In the genomic region with DNA sequence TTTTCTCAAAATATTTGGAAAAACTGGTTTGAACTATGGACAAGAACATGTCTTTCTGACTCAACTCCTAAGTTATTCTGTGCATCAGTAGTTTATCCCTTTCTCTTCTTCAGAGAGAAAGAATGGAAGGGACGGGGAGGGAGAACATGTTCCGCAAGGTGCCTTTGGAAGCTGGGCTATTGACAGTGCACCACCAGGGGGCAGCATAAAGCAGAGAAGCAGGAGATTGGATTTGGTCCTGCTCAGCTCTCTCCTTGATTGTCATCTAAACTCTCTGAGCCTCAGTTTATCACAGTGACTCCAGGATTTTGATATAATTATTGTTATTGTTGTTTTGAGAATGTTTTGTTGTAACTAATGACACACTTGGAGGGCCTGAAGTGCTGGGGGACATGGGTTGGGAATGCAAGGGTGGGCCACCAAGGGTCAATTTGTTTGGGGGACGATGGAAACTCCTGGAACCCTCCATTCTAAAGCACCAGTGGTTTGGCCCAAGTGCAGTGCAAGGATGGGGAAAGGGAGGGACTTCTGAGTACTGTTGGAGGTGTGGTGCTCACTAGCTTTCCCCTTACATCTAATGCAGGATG, we compare ENCODE assay signal across 8 cellular contexts. TPM values are rescaled to one million over a fixed set of nuclear protein-coding genes. Genes with fewer than 3 reads are reported as not detected.
DNase-seq lines count a peak whose midpoint lies in the region; ATAC-seq and TF ChIP-seq lines count a peak whose summit lies in the region.

No MANE protein-coding gene starts in this region.

- no peaks in the 10 kb centered on the region for H3K36me3 ChIP-seq in KMS-11 (ENCODE audit: insufficient read depth)
- H3K36me3 ChIP-seq in thoracic aorta: no peaks in the 10 kb centered on the region

- no peaks in the 10 kb centered on the region for H3K4me1 ChIP-seq in KMS-11 (ENCODE audit: low read depth, poor library complexity, severe bottlenecking)
- peaks cover 11 to 18% of the 10 kb centered on the region in 2 donors for H3K4me1 ChIP-seq in thoracic aorta (ENCODE audit: control insufficient read depth in 1 of 2, low read depth in 2 of 2)

- H3K27ac ChIP-seq in KMS-11 (no peak overlapping the region), thoracic aorta (no peak overlapping the region)

- peaks cover 9% of the 10 kb centered on the region for H3K27me3 Mint-ChIP-seq in activated T-helper 2 cell treated with anti-CD3 and anti-CD28 coated beads, Interferon-gamma antibody, Interleukin-2, Interleukin-4, amounts not matched to agents 10 μg/mL and 5 μg/mL and 100 μg/mL, durations not matched to agents 14 hours and 24 hours and 36 hours (ENCODE audit: low read depth)

- no peak overlapping the region for H2AFZ ChIP-seq in KMS-11 (ENCODE audit: low read depth)

- no peaks in the 10 kb centered on the region for H3K4me1 Mint-ChIP-seq in activated T-helper 2 cell treated with anti-CD3 and anti-CD28 coated beads, Interferon-gamma antibody, Interleukin-2, Interleukin-4, amounts not matched to agents 10 μg/mL and 5 μg/mL and 100 μg/mL, durations not matched to agents 14 hours and 24 hours and 36 hours (ENCODE audit: low read depth)

- H3K4me3 ChIP-seq in AG10803 (ENCODE audit: low read length) (no peak overlapping the region), KMS-11 (IDR thresholded peaks at IDR 0.05; ENCODE audit: insufficient read depth, low read depth, low read length) (no peak overlapping the region), thoracic aorta (no peak overlapping the region)

- H3K27me3 ChIP-seq in KMS-11 (ENCODE audit: insufficient read depth, low read depth) (no peaks in the 10 kb centered on the region), thoracic aorta (replicated peaks; ENCODE audit: insufficient read depth) (no peaks in the 10 kb centered on the region)

- H3K4me3 Mint-ChIP-seq in activated T-helper 2 cell treated with anti-CD3 and anti-CD28 coated beads, Interferon-gamma antibody, Interleukin-2, Interleukin-4, amounts not matched to agents 10 μg/mL and 5 μg/mL and 100 μg/mL, durations not matched to agents 14 hours and 24 hours and 36 hours (ENCODE audit: low read depth): no peak overlapping the region

- H3K9ac ChIP-seq in KMS-11: no peak overlapping the region

- peak; percentile 75 for DNase-seq in AG10803 (ENCODE audit: low read depth)
- peak; percentile 43 to 62 for DNase-seq in SHP77 (lab: John Stamatoyannopoulos, UW)
- peak; percentile 55 for DNase-seq in activated T-helper 2 cell treated with anti-CD3 and anti-CD28 coated beads, Interferon-gamma antibody, Interleukin-2, Interleukin-4, amounts not matched to agents 10 μg/mL and 5 μg/mL and 100 μg/mL, durations not matched to agents 14 hours and 24 hours and 36 hours (ENCODE audit: low spot score)
- peak; percentile 44 for DNase-seq in foreskin melanocyte
- peak; percentile 91 for DNase-seq in omental fat pad (ENCODE audit: low spot score)
- peak; percentile 22 for DNase-seq in thoracic aorta (ENCODE audit: low spot score)

- H3K36me3 Mint-ChIP-seq in activated T-helper 2 cell treated with anti-CD3 and anti-CD28 coated beads, Interferon-gamma antibody, Interleukin-2, Interleukin-4, amounts not matched to agents 10 μg/mL and 5 μg/mL and 100 μg/mL, durations not matched to agents 14 hours and 24 hours and 36 hours (ENCODE audit: low read depth): no peaks in the 10 kb centered on the region

- H3K4me2 ChIP-seq in KMS-11: no peak overlapping the region

- intact Hi-C loops in activated T-helper 2 cell treated with anti-CD3 and anti-CD28 coated beads, Interferon-gamma antibody, Interleukin-2, Interleukin-4, amounts not matched to agents 10 μg/mL and 5 μg/mL and 100 μg/mL, durations not matched to agents 14 hours and 24 hours and 36 hours (cut with micrococcal nuclease): loop anchor here (2.0 to 5.0 kb wide), 3 partner anchors 44 to 557 kb away; a partner anchor contains a TSS

- peak; percentile 98 for TF ChIP-seq CTCF in AG10803 (conservative IDR thresholded peaks at IDR 0.05; ENCODE audit: low read length)
- peak; percentile 95 for TF ChIP-seq CTCF in KMS-11 (conservative IDR thresholded peaks at IDR 0.05; ENCODE audit: low read depth, low read length)
- no peak for TF ChIP-seq CTCF in omental fat pad (IDR thresholded peaks at IDR 0.05)
- peak; percentile 83 for TF ChIP-seq CTCF in thoracic aorta (IDR thresholded peaks at IDR 0.05)

- no peaks in the 10 kb centered on the region for H3K9me3 Mint-ChIP-seq in activated T-helper 2 cell treated with anti-CD3 and anti-CD28 coated beads, Interferon-gamma antibody, Interleukin-2, Interleukin-4, amounts not matched to agents 10 μg/mL and 5 μg/mL and 100 μg/mL, durations not matched to agents 14 hours and 24 hours and 36 hours

- H3K79me2 ChIP-seq in KMS-11 (ENCODE audit: insufficient read depth, low read depth): no peaks in the 10 kb centered on the region

- no peaks in the 10 kb centered on the region for H4K20me1 ChIP-seq in KMS-11 (ENCODE audit: insufficient read depth)

- H3K9me3 ChIP-seq in thoracic aorta: no peaks in the 10 kb centered on the region

- peak; percentile 60 for ATAC-seq in GM18909 (IDR thresholded peaks at IDR 0.05; ENCODE audit: poor library complexity, unreplicated experiment)
- ATAC-seq in omental fat pad (ENCODE audit: low FRiP score): peak; percentile 59
- peak; percentile 92 for ATAC-seq in thoracic aorta (ENCODE audit: insufficient number of reproducible peaks, low FRiP score, low read depth)

- no peak overlapping the region for H3K27ac Mint-ChIP-seq in activated T-helper 2 cell treated with anti-CD3 and anti-CD28 coated beads, Interferon-gamma antibody, Interleukin-2, Interleukin-4, amounts not matched to agents 10 μg/mL and 5 μg/mL and 100 μg/mL, durations not matched to agents 14 hours and 24 hours and 36 hours

RNA-seq across cellular contexts. Expression of a gene that starts 45.3 kb away (rescaled TPM):
- 25.2 and 25.7 TPM in 2 replicates for total RNA-seq in activated T-helper 2 cell treated with anti-CD3 and anti-CD28 coated beads, Interferon-gamma antibody, Interleukin-2, Interleukin-4, amounts not matched to agents 10 μg/mL and 5 μg/mL and 100 μg/mL, durations not matched to agents 14 hours and 24 hours and 36 hours
- total RNA-seq in omental fat pad (100 to 1,000 TPM in 2 of 4 donors, 10 to 100 TPM in 2; 88.8 to 189 (median 105) TPM), thoracic aorta (100 to 1,000 TPM; 114 to 139 TPM)

Comparison
In these comparisons a context has a peak if more than half of its experiments do, and no peak if none do; other contexts are left out.
1. DNase-seq: peak in every context shown above with its lines; median percentile 91 in omental fat pad; 75 in AG10803; 55 in activated T-helper 2 cell treated with anti-CD3 and anti-CD28 coated beads, Interferon-gamma antibody, Interleukin-2, Interleukin-4, amounts not matched to agents 10 μg/mL and 5 μg/mL and 100 μg/mL, durations not matched to agents 14 hours and 24 hours and 36 hours; 52 in SHP77; 44 in foreskin melanocyte; 22 in thoracic aorta.
2. CTCF ChIP-seq: peak in AG10803 (single experiment), KMS-11 (single experiment) and thoracic aorta (single experiment); none in omental fat pad (0 of 3).
3. Peak in every context shown above with its lines, with median percentiles within 50 percentile points of each other: ATAC-seq.